Comparison of ENCODE assay signal across 1 cellular context in the genomic region with DNA sequence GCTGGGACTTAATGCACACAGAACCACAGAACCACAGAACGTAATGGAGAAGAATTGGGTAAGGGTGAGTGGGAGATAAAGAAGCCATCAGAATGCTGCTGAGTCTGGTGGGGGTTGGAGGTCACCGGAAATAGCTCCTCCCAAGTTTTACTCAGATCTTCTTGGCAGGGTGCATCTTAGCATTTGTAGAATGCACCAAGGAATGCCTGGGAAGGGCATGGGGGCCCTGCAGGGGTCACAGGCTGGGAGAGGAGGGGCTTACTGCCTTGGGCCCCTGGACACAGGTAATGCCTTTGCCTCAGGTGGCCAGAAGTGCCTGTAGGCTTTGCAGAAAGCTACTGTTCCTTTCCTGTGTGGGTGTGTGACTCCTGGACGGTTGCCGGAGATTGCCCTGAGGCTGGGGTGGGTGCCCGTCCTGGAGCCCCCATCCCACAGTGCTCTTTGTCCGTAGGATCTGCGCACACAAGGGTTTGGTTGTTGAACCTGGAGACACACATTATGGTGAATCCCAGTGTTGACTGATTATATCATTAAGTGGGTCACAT.
TF ChIP-seq lines count a peak whose summit lies in the region.

No MANE protein-coding gene starts in this region.

TF ChIP-seq in GM23338, 12 proteins besides CTCF, POLR2A, EP300 and RAD21 (continued from another document):
- TF ChIP-seq, protein P1, sequence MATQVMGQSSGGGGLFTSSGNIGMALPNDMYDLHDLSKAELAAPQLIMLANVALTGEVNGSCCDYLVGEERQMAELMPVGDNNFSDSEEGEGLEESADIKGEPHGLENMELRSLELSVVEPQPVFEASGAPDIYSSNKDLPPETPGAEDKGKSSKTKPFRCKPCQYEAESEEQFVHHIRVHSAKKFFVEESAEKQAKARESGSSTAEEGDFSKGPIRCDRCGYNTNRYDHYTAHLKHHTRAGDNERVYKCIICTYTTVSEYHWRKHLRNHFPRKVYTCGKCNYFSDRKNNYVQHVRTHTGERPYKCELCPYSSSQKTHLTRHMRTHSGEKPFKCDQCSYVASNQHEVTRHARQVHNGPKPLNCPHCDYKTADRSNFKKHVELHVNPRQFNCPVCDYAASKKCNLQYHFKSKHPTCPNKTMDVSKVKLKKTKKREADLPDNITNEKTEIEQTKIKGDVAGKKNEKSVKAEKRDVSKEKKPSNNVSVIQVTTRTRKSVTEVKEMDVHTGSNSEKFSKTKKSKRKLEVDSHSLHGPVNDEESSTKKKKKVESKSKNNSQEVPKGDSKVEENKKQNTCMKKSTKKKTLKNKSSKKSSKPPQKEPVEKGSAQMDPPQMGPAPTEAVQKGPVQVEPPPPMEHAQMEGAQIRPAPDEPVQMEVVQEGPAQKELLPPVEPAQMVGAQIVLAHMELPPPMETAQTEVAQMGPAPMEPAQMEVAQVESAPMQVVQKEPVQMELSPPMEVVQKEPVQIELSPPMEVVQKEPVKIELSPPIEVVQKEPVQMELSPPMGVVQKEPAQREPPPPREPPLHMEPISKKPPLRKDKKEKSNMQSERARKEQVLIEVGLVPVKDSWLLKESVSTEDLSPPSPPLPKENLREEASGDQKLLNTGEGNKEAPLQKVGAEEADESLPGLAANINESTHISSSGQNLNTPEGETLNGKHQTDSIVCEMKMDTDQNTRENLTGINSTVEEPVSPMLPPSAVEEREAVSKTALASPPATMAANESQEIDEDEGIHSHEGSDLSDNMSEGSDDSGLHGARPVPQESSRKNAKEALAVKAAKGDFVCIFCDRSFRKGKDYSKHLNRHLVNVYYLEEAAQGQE (IDR thresholded peaks at IDR 0.05; ENCODE audit: unreplicated experiment): no peak
- no peak for TF ChIP-seq POLR2AphosphoS5 (IDR thresholded peaks at IDR 0.05; ENCODE audit: low read depth)
- TF ChIP-seq ZNF114 (CRISPR knock-in tag; IDR thresholded peaks at IDR 0.05): no peak
